Comparison of ENCODE assay signal across 21 cellular contexts in the genomic region with DNA sequence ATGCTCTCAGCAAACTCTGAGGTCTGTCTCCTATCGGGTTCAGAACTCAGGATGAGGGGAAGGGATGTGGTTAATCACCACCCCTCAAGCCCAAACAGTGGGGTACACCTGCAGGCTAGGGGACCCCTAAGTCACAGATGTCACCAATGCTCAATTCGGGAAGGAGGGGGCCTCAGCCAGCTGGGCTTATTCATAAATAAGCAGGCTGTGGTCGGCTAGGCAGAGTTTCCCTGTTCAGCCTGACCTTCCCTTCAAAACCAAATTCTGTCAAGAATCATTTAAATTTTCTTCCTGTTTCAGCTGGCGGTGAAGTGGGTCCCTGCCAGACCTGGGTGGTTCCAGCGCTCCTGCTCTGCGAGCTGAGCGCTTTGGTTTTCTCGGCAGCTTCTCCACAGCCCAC.
A peak's percentile ranks its signal among the peaks of the same experiment; 100 is the strongest.
DNase-seq lines count a peak whose midpoint lies in the region; ATAC-seq, FAIRE-seq and TF ChIP-seq lines count a peak whose summit lies in the region.
"Had no signal": no experiment of that assay in that cellular context is flagged by ENCODE, and none has a peak within 500 bp of the region (broad histone marks: within the 10 kb centered on the region; RNA-seq: fewer than 3 reads in every experiment).

No MANE protein-coding gene starts in this region.

- no peak overlapping the region for H2AK5ac ChIP-seq in H9 (ENCODE audit: insufficient read length, low read length)

- H3K9ac ChIP-seq in BLaER1 treated with 17β-estradiol and CSF1 and Interleukin-3, amounts not matched to agents 10 nM and 100 nM: 0 out of 22 replicates have a peak overlapping the region, but pooled peaks of 1 of the 11 experiments have one; percentile 30
- H3K9ac ChIP-seq in H9 (ENCODE audit: extremely low read depth, insufficient read length, low read length) (no peak overlapping the region), kidney (ENCODE audit: low read length in 2 of 2) (no peak overlapping the region)
- H3K9ac ChIP-seq: KMS-11 had no signal

- no peak overlapping the region for H3K27ac Mint-ChIP-seq in H9
- H3K27ac Mint-ChIP-seq in stimulated activated naive B cell treated with anti-CD40 and anti-IgM and Interleukin-4, amounts not matched to agents 10 μg/mL and 1 μg/mL and 100 μg/mL, for 72 hours: no peak overlapping the region
- H3K27ac Mint-ChIP-seq: CD4-positive, CD25-positive, alpha-beta regulatory T cell had no signal

- H3K27me3 Mint-ChIP-seq in H9 (ENCODE audit: low read depth): peaks cover 13% of the 10 kb centered on the region
- peaks cover 31 to 51% of the 10 kb centered on the region in 2 donors for H3K27me3 Mint-ChIP-seq in stimulated activated naive B cell treated with anti-CD40 and anti-IgM and Interleukin-4, amounts not matched to agents 10 μg/mL and 1 μg/mL and 100 μg/mL, for 72 hours

- peaks cover 28 to 48% (median 32%) of the 10 kb centered on the region in 10 experiments for H3K4me1 ChIP-seq in BLaER1 treated with 17β-estradiol and CSF1 and Interleukin-3, amounts not matched to agents 10 nM and 100 nM
- H3K4me1 ChIP-seq in H9 (ENCODE audit: insufficient read depth, low read length) (peaks cover 4% of the 10 kb centered on the region; the same call in 1 of the 2 replicates), kidney (ENCODE audit: control insufficient read depth in 1 of 2, insufficient read depth in 1 of 2, low read depth in 1 of 2, low read length in 2 of 2) (no peaks in the 10 kb centered on the region)
- H3K4me1 ChIP-seq: BE2C had no signal

- H2AFZ ChIP-seq in H9 (ENCODE audit: low read length): no peak overlapping the region

- H3K18ac ChIP-seq in H9 (ENCODE audit: insufficient read length, low read depth, low read length): peak overlapping the region; percentile 33

- H3K9me3 Mint-ChIP-seq in H9: peaks cover 0 to 7% of the 10 kb centered on the region in 2 experiments; a peak in 2 of 5 replicates
- peaks cover 0 to 2% of the 10 kb centered on the region in 2 donors for H3K9me3 Mint-ChIP-seq in stimulated activated naive B cell treated with anti-CD40 and anti-IgM and Interleukin-4, amounts not matched to agents 10 μg/mL and 1 μg/mL and 100 μg/mL, for 72 hours
- H3K9me3 Mint-ChIP-seq: CD4-positive, CD25-positive, alpha-beta regulatory T cell had no signal

- H3K4me3 ChIP-seq in BLaER1 treated with 17β-estradiol and CSF1 and Interleukin-3, amounts not matched to agents 10 nM and 100 nM: no peak overlapping the region
- no peak overlapping the region for H3K4me3 ChIP-seq in kidney (ENCODE audit: low read length in 2 of 2)
- H3K4me3 ChIP-seq: SK-N-MC had no signal

- no peak overlapping the region for H3K4ac ChIP-seq in H9 (ENCODE audit: low read depth, low read length)

- no peak overlapping the region for H3K4me3 Mint-ChIP-seq in H9
- peak overlapping the region; percentile 48 to 71 for H3K4me3 Mint-ChIP-seq in stimulated activated naive B cell treated with anti-CD40 and anti-IgM and Interleukin-4, amounts not matched to agents 10 μg/mL and 1 μg/mL and 100 μg/mL, for 72 hours
- H3K4me3 Mint-ChIP-seq: CD4-positive, CD25-positive, alpha-beta regulatory T cell had no signal

- no peak overlapping the region for H3K27ac ChIP-seq in BLaER1 treated with 17β-estradiol and CSF1 and Interleukin-3, amounts not matched to agents 10 nM and 100 nM
- no peak overlapping the region for H3K27ac ChIP-seq in H9 (ENCODE audit: insufficient read length, low read depth, low read length)
- H3K27ac ChIP-seq in kidney (ENCODE audit: low read depth in 2 of 2, low read length in 2 of 2): no peak overlapping the region
- H3K27ac ChIP-seq: KMS-11, SK-N-MC had no signal

- no peak overlapping the region for H3K14ac ChIP-seq in H9 (ENCODE audit: insufficient read depth, low read length)

- ATAC-seq in stimulated activated naive B cell treated with anti-CD40 and anti-IgM and Interleukin-4, amounts not matched to agents 10 μg/mL and 1 μg/mL and 100 μg/mL, for 72 hours (replicated peaks): peak; percentile 74 to 76

- H2BK15ac ChIP-seq in H9 (ENCODE audit: low read depth, low read length): no peak overlapping the region

- no peaks in the 10 kb centered on the region for H3K27me3 ChIP-seq in BLaER1 treated with 17β-estradiol and CSF1 and Interleukin-3, amounts not matched to agents 10 nM and 100 nM
- no peaks in the 10 kb centered on the region for H3K27me3 ChIP-seq in H9 (ENCODE audit: insufficient read depth, low read length)
- H3K27me3 ChIP-seq: BE2C had no signal

- no CpG with 5 or more reads among the region's 8 CpGs for WGBS in H9 (ENCODE audit: extremely low coverage, insufficient read length, low lambda C conversion rate)

- H3K23ac ChIP-seq in H9 (ENCODE audit: insufficient read length, low read depth, low read length): no peak overlapping the region

- no peak overlapping the region for H4K91ac ChIP-seq in H9 (ENCODE audit: insufficient read length, low read depth, low read length)

- H3K79me2 ChIP-seq in H9 (ENCODE audit: insufficient read depth, low read length): no peaks in the 10 kb centered on the region

- H2BK120ac ChIP-seq in H9 (ENCODE audit: low read depth, low read length, poor library complexity, severe bottlenecking): no peak overlapping the region

- TF ChIP-seq CTCF in H9 (conservative IDR thresholded peaks at IDR 0.05): no peak
- TF ChIP-seq CTCF in kidney (IDR thresholded peaks at IDR 0.05; ENCODE audit: borderline replicate concordance, extremely low read depth, insufficient read depth): no peak

- no peaks in the 10 kb centered on the region for H3K79me1 ChIP-seq in H9 (ENCODE audit: insufficient read depth, low read depth, low read length, poor library complexity, severe bottlenecking)

- H3K36me3 Mint-ChIP-seq in H9 (ENCODE audit: insufficient read depth in 1 of 3, low read depth in 3 of 3): no peaks in the 10 kb centered on the region; a peak in 1 of 7 replicates
- H3K36me3 Mint-ChIP-seq in stimulated activated naive B cell treated with anti-CD40 and anti-IgM and Interleukin-4, amounts not matched to agents 10 μg/mL and 1 μg/mL and 100 μg/mL, for 72 hours: peaks cover 0 to under 1% of the 10 kb centered on the region in 2 donors
- H3K36me3 Mint-ChIP-seq: CD4-positive, CD25-positive, alpha-beta regulatory T cell had no signal

- DNase-seq in H9: no peak
- DNase-seq in kidney: peak; percentile 18
- no peak for DNase-seq in stimulated activated naive B cell treated with anti-CD40 and anti-IgM and Interleukin-4, amounts not matched to agents 10 μg/mL and 1 μg/mL and 100 μg/mL, for 72 hours
- no peak for DNase-seq in NCI-H774 (lab: John Stamatoyannopoulos, UW)
- DNase-seq in Kasumi-1 (lab: John Stamatoyannopoulos, UW): no peak
- no peak for DNase-seq in A172 (ENCODE audit: low spot score)
- DNase-seq: BE2C; CD4-positive, CD25-positive, alpha-beta regulatory T cell; DMS153; NCI-H1092; NCI-H1417 treated with DMSO at 0.1 percent for 48 hours; NCI-H1694 treated with DMSO at 0.1 percent for 48 hours; NCI-H2081; NCI-H226; NCI-H510A treated with DMSO at 0.1 percent for 48 hours; SIG-M5 had no signal

- H3T11ph ChIP-seq in H9 (ENCODE audit: low read length): no peak overlapping the region

- H3K23me2 ChIP-seq in H9 (ENCODE audit: insufficient read length, low read depth, low read length, poor library complexity, severe bottlenecking): no peaks in the 10 kb centered on the region

- H3K4me2 ChIP-seq in BLaER1 treated with 17β-estradiol and CSF1 and Interleukin-3, amounts not matched to agents 10 nM and 100 nM: peak overlapping the region; percentile 27 to 67 (median 52)
- H3K4me2 ChIP-seq in H9 (ENCODE audit: insufficient read depth, insufficient read length, low read length): no peak overlapping the region
- H3K4me2 ChIP-seq: KMS-11 had no signal

- FAIRE-seq in kidney (lab: Jason Lieb, UNC): no peak
- FAIRE-seq: H54, RCC 7860 had no signal

- H4K8ac ChIP-seq in H9 (replicated peaks; ENCODE audit: insufficient read length, low read depth, low read length): no peak overlapping the region

- H2BK20ac ChIP-seq in H9 (ENCODE audit: low read depth, low read length, poor library complexity, severe bottlenecking): no peak overlapping the region

- no peaks in the 10 kb centered on the region for H3K36me3 ChIP-seq in BLaER1 treated with 17β-estradiol and CSF1 and Interleukin-3, amounts not matched to agents 10 nM and 100 nM
- no peaks in the 10 kb centered on the region for H3K36me3 ChIP-seq in kidney (ENCODE audit: control insufficient read depth in 1 of 2, insufficient read depth in 2 of 2, low read length in 2 of 2)
- H3K36me3 ChIP-seq: BE2C had no signal

- no peaks in the 10 kb centered on the region for H4K20me1 ChIP-seq in BLaER1 treated with 17β-estradiol and CSF1 and Interleukin-3, amounts not matched to agents 10 nM and 100 nM
- no peaks in the 10 kb centered on the region for H4K20me1 ChIP-seq in H9 (ENCODE audit: control insufficient read depth, insufficient read depth, insufficient read length)

- no peak overlapping the region for H3K56ac ChIP-seq in H9 (ENCODE audit: insufficient read length, low read depth, low read length)

- no peak overlapping the region for H2BK12ac ChIP-seq in H9 (ENCODE audit: insufficient read length, low read depth, low read length)

- no peaks in the 10 kb centered on the region for H3K9me3 ChIP-seq in BLaER1 treated with 17β-estradiol and CSF1 and Interleukin-3, amounts not matched to agents 10 nM and 100 nM (replicated peaks in 1 of 11)
- H3K9me3 ChIP-seq in H9 (ENCODE audit: control insufficient read depth, low read depth, low read length): no peaks in the 10 kb centered on the region
- no peaks in the 10 kb centered on the region for H3K9me3 ChIP-seq in kidney (ENCODE audit: control insufficient read depth in 1 of 2, low read length in 2 of 2)
- H3K9me3 ChIP-seq: BE2C had no signal

- intact Hi-C loops in kidney (cut with DNase I): no loop called here

- peaks cover 29 to 30% of the 10 kb centered on the region in 2 experiments for H3K4me1 Mint-ChIP-seq in H9
- H3K4me1 Mint-ChIP-seq in stimulated activated naive B cell treated with anti-CD40 and anti-IgM and Interleukin-4, amounts not matched to agents 10 μg/mL and 1 μg/mL and 100 μg/mL, for 72 hours: peaks cover 16 to 33% of the 10 kb centered on the region in 2 donors
- H3K4me1 Mint-ChIP-seq: CD4-positive, CD25-positive, alpha-beta regulatory T cell had no signal

- no peak overlapping the region for H2BK5ac ChIP-seq in H9 (ENCODE audit: insufficient read length, low read length)

- H4K5ac ChIP-seq in H9 (ENCODE audit: insufficient read length, low read depth, low read length): no peak overlapping the region

Comparison
In these comparisons a context has a peak if more than half of its experiments do, and no peak if none do; other contexts are left out.
1. H3K4me3 Mint-ChIP-seq: peak in stimulated activated naive B cell treated with anti-CD40 and anti-IgM and Interleukin-4, amounts not matched to agents 10 μg/mL and 1 μg/mL and 100 μg/mL, for 72 hours (2 of 2); none in H9 (0 of 2).